ENCODE assay signal across 10 cellular contexts in genomic region chr5:176530983-176531901, GRCh38. TPM values are rescaled to one million over a fixed set of nuclear protein-coding genes. Genes with fewer than 3 reads are reported as not detected.
DNase-seq lines count a peak whose midpoint lies in the region; TF ChIP-seq lines count a peak whose summit lies in the region.
"Had no signal": no experiment of that assay in that cellular context is flagged by ENCODE, and none has a peak within 500 bp of the region (broad histone marks: within the 10 kb centered on the region; RNA-seq: fewer than 3 reads in every experiment).

No MANE protein-coding gene starts in this region.

- WGBS in stomach, 5 donors = 61 to 74% (median 71%) methylated on average over 10 to 24 of the region's 24 CpGs

- DNase-seq in activated CD8-positive, alpha-beta memory T cell treated with anti-CD3 and anti-CD28 coated beads for 24 hours = peak; percentile 77
- DNase-seq in activated CD8-positive, alpha-beta memory T cell treated with anti-CD3 and anti-CD28 coated beads, Interleukin-2, amount 50 U/mL, for 4 hours = no peak
- DNase-seq in UCSD-AML1 (lab: John Stamatoyannopoulos, UW; ENCODE audit: unreplicated experiment) = peak; percentile 47
- no peak for DNase-seq in left ventricle myocardium inferior
- DNase-seq in stomach = no peak
- no peak for DNase-seq in tibial artery
- DNase-seq in T1000 (lab: John Stamatoyannopoulos, UW) = no peak
- no peak for DNase-seq in SW480 (ENCODE audit: low spot score)

- H3K27ac ChIP-seq in left ventricle myocardium inferior (replicated peaks) = peak overlapping the region; percentile 100
- peak overlapping the region in 3 of 5 donors; percentile 10 to 50 (median 45) for H3K27ac ChIP-seq in stomach
- no peak overlapping the region for H3K27ac ChIP-seq in tibial artery
- H3K27ac ChIP-seq: suprapubic skin had no signal

- no peak overlapping the region for H3K4me3 ChIP-seq in left ventricle myocardium inferior
- H3K4me3 ChIP-seq in stomach = no peak overlapping the region
- H3K4me3 ChIP-seq in tibial artery = no peak overlapping the region
- H3K4me3 ChIP-seq: suprapubic skin had no signal

- no peak for TF ChIP-seq EP300 in stomach (IDR thresholded peaks at IDR 0.05)

- peaks cover 48% of the 10 kb centered on the region for H3K36me3 ChIP-seq in left ventricle myocardium inferior
- H3K36me3 ChIP-seq in stomach = peaks cover 40 to 59% (median 56%) of the 10 kb centered on the region in 4 donors
- peaks cover 47 to 57% (median 54%) of the 10 kb centered on the region in 3 donors for H3K36me3 ChIP-seq in tibial artery

- TF ChIP-seq CTCF in left ventricle myocardium inferior (IDR thresholded peaks at IDR 0.05; ENCODE audit: borderline replicate concordance) = no peak
- no peak for TF ChIP-seq CTCF in stomach (IDR thresholded peaks at IDR 0.05)
- no peak for TF ChIP-seq CTCF in tibial artery (IDR thresholded peaks at IDR 0.05)

- no peaks in the 10 kb centered on the region for H3K27me3 ChIP-seq in left ventricle myocardium inferior (ENCODE audit: low read depth)
- no peaks in the 10 kb centered on the region for H3K27me3 ChIP-seq in stomach
- H3K27me3 ChIP-seq in tibial artery = no peaks in the 10 kb centered on the region
- H3K27me3 ChIP-seq: suprapubic skin had no signal

- H3K9me3 ChIP-seq in left ventricle myocardium inferior (replicated peaks) (no peaks in the 10 kb centered on the region), stomach (no peaks in the 10 kb centered on the region), tibial artery (no peaks in the 10 kb centered on the region)
- H3K9me3 ChIP-seq: suprapubic skin had no signal

- H3K4me1 ChIP-seq in left ventricle myocardium inferior (peaks cover 78% of the 10 kb centered on the region), stomach (peaks cover 51 to 75% (median 61%) of the 10 kb centered on the region in 4 donors), tibial artery (peaks cover 3 to 43% (median 34%) of the 10 kb centered on the region in 4 donors)

- TF ChIP-seq POLR2A in stomach (IDR thresholded peaks at IDR 0.05) = no peak

- intact Hi-C loops in left ventricle myocardium inferior (cut with micrococcal nuclease) = no loop called here
- intact Hi-C loops in stomach (cut with DNase I; ENCODE audit: low total_unique reads) = no loop called here
- intact Hi-C loops in tibial artery (cut with DNase I; ENCODE audit: low total_unique reads) = no loop called here

RNA-seq across cellular contexts. Expression of gene RNF44, which starts 6.0 kb away (rescaled TPM):
- total RNA-seq in left ventricle myocardium inferior (28.2 TPM), stomach (100 to 1,000 TPM in 1 of 5 donors, 10 to 100 TPM in 3, 1 to 10 TPM in 1; 6.6 to 176 (median 30.6) TPM)
- polyA plus RNA-seq in stomach = 10 to 100 TPM; 11.5 to 15.1 (median 13.6) TPM

RNA-seq across cellular contexts. Expression of gene CDHR2, which starts 17.9 kb away (rescaled TPM):
- total RNA-seq in left ventricle myocardium inferior (0.33 TPM), stomach (10 to 100 TPM in 3 of 5 donors, 1 to 10 TPM in 2; 9.6 to 18.7 (median 13.4) TPM)
- 1 to 10 TPM in 1 of 3 donors, under 1 TPM in 2; 0.13 to 1.6 (median 0.76) TPM for polyA plus RNA-seq in stomach
- polyA plus RNA-seq: CD14-positive monocyte had no signal

Comparison
In these comparisons a context has a peak if more than half of its experiments do, and no peak if none do; other contexts are left out.
1. DNase-seq: peak in activated CD8-positive, alpha-beta memory T cell treated with anti-CD3 and anti-CD28 coated beads for 24 hours (single experiment) and UCSD-AML1 (single experiment); none in activated CD8-positive, alpha-beta memory T cell treated with anti-CD3 and anti-CD28 coated beads, Interleukin-2, amount 50 U/mL, for 4 hours (single experiment), left ventricle myocardium inferior (single experiment), stomach (single experiment), tibial artery (0 of 2), T1000 (single experiment) and SW480 (single experiment).
2. H3K27ac ChIP-seq: peak in left ventricle myocardium inferior (single experiment) and stomach (3 of 5); none in tibial artery (0 of 2).